Comparison of ENCODE assay signal across 9 cellular contexts in genomic region chr16:80580109-80580832, GRCh38. TPM values are rescaled to one million over a fixed set of nuclear protein-coding genes. Genes with fewer than 3 reads are reported as not detected.
DNase-seq lines count a peak whose midpoint lies in the region; ATAC-seq, FAIRE-seq and TF ChIP-seq lines count a peak whose summit lies in the region.
"Had no signal": no experiment of that assay in that cellular context is flagged by ENCODE, and none has a peak within 500 bp of the region (broad histone marks: within the 10 kb centered on the region; RNA-seq: fewer than 3 reads in every experiment).

No MANE protein-coding gene starts in this region.

- H3K27me3 Mint-ChIP-seq in T-helper 2 cell treated with Interferon-gamma antibody and Interleukin-4, amounts not matched to agents 5 μg/mL and 100 μg/mL, for 36 hours (ENCODE audit: low read depth), result peaks cover 2% of the 10 kb centered on the region

- H3K4me3 Mint-ChIP-seq in T-helper 2 cell treated with Interferon-gamma antibody and Interleukin-4, amounts not matched to agents 5 μg/mL and 100 μg/mL, for 36 hours, result peak overlapping the region; percentile 79

- DNase-seq in T-helper 2 cell treated with Interferon-gamma antibody and Interleukin-4, amounts not matched to agents 5 μg/mL and 100 μg/mL, for 36 hours (ENCODE audit: low spot score), result peak; percentile 81
- DNase-seq in bronchial epithelial cell (ENCODE audit: low read depth), result peak; percentile 23
- peak; percentile 76 for DNase-seq in stimulated activated CD8-positive, alpha-beta memory T cell treated with anti-CD3 and anti-CD28 coated beads, Interleukin-4, amount 100 ng/mL, for 48 hours
- DNase-seq in Right ventricle myocardium superior, result no peak
- DNase-seq in thyroid gland, result no peak
- DNase-seq in NCI-H1436 (lab: John Stamatoyannopoulos, UW), result no peak

- H3K4me1 ChIP-seq in thyroid gland, result no peaks in the 10 kb centered on the region

- H3K9me3 Mint-ChIP-seq in T-helper 2 cell treated with Interferon-gamma antibody and Interleukin-4, amounts not matched to agents 5 μg/mL and 100 μg/mL, for 36 hours, result no peaks in the 10 kb centered on the region

- peaks cover 49% of the 10 kb centered on the region for H3K4me1 Mint-ChIP-seq in T-helper 2 cell treated with Interferon-gamma antibody and Interleukin-4, amounts not matched to agents 5 μg/mL and 100 μg/mL, for 36 hours (ENCODE audit: low read depth)

- H3K27ac Mint-ChIP-seq in T-helper 2 cell treated with Interferon-gamma antibody and Interleukin-4, amounts not matched to agents 5 μg/mL and 100 μg/mL, for 36 hours, result peak overlapping the region; percentile 97

- TF ChIP-seq POLR2A in thyroid gland (IDR thresholded peaks at IDR 0.05), result no peak

- 81 to 84% methylated on average over 10 of the region's 10 CpGs for WGBS in thyroid gland, 2 donors

- peaks cover 7% of the 10 kb centered on the region for H3K36me3 Mint-ChIP-seq in T-helper 2 cell treated with Interferon-gamma antibody and Interleukin-4, amounts not matched to agents 5 μg/mL and 100 μg/mL, for 36 hours (ENCODE audit: low read depth)

- intact Hi-C loops in Right ventricle myocardium superior (cut with DNase I), result no loop called here
- intact Hi-C loops in thyroid gland (cut with DNase I), result no loop called here

- H3K27me3 ChIP-seq in bronchial epithelial cell (ENCODE audit: control insufficient read depth, insufficient read depth, low read length), result peaks cover 1% of the 10 kb centered on the region
- no peaks in the 10 kb centered on the region for H3K27me3 ChIP-seq in thyroid gland

- H3K36me3 ChIP-seq in bronchial epithelial cell (ENCODE audit: control insufficient read depth, insufficient read depth, low read length), result no peaks in the 10 kb centered on the region
- no peaks in the 10 kb centered on the region for H3K36me3 ChIP-seq in thyroid gland

- no peak overlapping the region for H3K27ac ChIP-seq in thyroid gland

- no peak overlapping the region for H3K4me3 ChIP-seq in bronchial epithelial cell (ENCODE audit: low read depth, low read length)
- H3K4me3 ChIP-seq in thyroid gland (replicated peaks in 1 of 3), result no peak overlapping the region

- TF ChIP-seq CTCF in GM12872 (IDR thresholded peaks at IDR 0.05; ENCODE audit: insufficient read depth, low read depth, low read length), result peak; percentile 42; the same call in 2 of the 3 replicates
- no peak for TF ChIP-seq CTCF in bronchial epithelial cell (IDR thresholded peaks at IDR 0.05; ENCODE audit: insufficient read depth, low read length, severe bottlenecking)
- no peak for TF ChIP-seq CTCF in thyroid gland (IDR thresholded peaks at IDR 0.05)

- ATAC-seq in HG02571 (IDR thresholded peaks at IDR 0.05; ENCODE audit: unreplicated experiment) (peak; percentile 86), Right ventricle myocardium superior (ENCODE audit: poor library complexity) (no peak)

- FAIRE-seq in bronchial epithelial cell (lab: Jason Lieb, UNC), result no peak

- no peaks in the 10 kb centered on the region for H3K9me3 ChIP-seq in thyroid gland

RNA-seq across cellular contexts. Expression of gene DYNLRB2, which starts 39.5 kb away (rescaled TPM):
- total RNA-seq in bronchial epithelial cell (not detected in 2 replicates), Right ventricle myocardium superior (1.1 TPM), thyroid gland (10 to 100 TPM in 1 of 4 donors, 1 to 10 TPM in 2, not detected in 1; 6.4 to 11.6 (median 6.7) TPM)
- total RNA-seq: epithelial cell of proximal tubule had no signal

Comparison
In these comparisons a context has a peak if more than half of its experiments do, and no peak if none do; other contexts are left out.
1. DNase-seq: peak in T-helper 2 cell treated with Interferon-gamma antibody and Interleukin-4, amounts not matched to agents 5 μg/mL and 100 μg/mL, for 36 hours (single experiment), bronchial epithelial cell (single experiment) and stimulated activated CD8-positive, alpha-beta memory T cell treated with anti-CD3 and anti-CD28 coated beads, Interleukin-4, amount 100 ng/mL, for 48 hours (single experiment); none in Right ventricle myocardium superior (single experiment), thyroid gland (0 of 2) and NCI-H1436 (single experiment).